Comparison of ENCODE assay signal across 1 cellular context in the genomic region with DNA sequence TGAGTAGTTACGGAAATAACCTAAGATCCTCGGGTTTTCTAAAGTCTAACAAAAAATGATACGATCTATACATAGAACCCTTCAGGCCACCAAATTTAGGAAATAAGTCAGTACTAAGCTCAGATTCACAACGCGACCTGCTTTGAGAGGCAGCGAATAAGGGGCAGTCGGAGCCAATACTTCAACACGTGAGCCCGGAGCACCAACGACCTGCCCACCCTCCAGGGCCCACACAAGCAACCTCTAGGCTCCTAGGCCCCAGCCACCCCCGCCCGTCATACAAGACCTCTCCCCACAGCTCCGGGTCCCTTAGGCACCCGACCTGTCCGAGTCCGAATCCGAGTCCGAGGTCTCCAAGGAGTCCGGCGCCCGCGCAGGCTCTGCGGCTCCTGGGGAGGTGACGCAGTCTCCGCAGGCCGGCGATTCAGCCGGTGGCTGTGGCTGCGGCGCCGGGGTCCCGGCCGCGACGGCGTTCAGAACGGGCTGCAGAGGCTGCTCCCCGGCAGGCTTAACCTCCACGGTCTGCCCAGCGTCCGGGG.
A peak's percentile ranks its signal among the peaks of the same experiment; 100 is the strongest.
TF ChIP-seq lines count a peak whose summit lies in the region.

No MANE protein-coding gene starts in this region.

TF ChIP-seq in IMR-90, 13 proteins besides CTCF, POLR2A, EP300 and RAD21:
- no peak for TF ChIP-seq MAFK (IDR thresholded peaks at IDR 0.05; ENCODE audit: low read depth, low read length)
- peak; percentile 78; the same call in 1 of the 2 replicates for TF ChIP-seq CHD1 (IDR thresholded peaks at IDR 0.05; ENCODE audit: low read depth, low read length)
- TF ChIP-seq, protein P1, sequence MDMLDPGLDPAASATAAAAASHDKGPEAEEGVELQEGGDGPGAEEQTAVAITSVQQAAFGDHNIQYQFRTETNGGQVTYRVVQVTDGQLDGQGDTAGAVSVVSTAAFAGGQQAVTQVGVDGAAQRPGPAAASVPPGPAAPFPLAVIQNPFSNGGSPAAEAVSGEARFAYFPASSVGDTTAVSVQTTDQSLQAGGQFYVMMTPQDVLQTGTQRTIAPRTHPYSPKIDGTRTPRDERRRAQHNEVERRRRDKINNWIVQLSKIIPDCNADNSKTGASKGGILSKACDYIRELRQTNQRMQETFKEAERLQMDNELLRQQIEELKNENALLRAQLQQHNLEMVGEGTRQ (IDR thresholded peaks at IDR 0.05; ENCODE audit: low read depth, low read length), result peak; percentile 63
- TF ChIP-seq, protein P2, sequence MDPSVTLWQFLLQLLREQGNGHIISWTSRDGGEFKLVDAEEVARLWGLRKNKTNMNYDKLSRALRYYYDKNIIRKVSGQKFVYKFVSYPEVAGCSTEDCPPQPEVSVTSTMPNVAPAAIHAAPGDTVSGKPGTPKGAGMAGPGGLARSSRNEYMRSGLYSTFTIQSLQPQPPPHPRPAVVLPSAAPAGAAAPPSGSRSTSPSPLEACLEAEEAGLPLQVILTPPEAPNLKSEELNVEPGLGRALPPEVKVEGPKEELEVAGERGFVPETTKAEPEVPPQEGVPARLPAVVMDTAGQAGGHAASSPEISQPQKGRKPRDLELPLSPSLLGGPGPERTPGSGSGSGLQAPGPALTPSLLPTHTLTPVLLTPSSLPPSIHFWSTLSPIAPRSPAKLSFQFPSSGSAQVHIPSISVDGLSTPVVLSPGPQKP (IDR thresholded peaks at IDR 0.05; ENCODE audit: borderline replicate concordance, low read depth, low read length), result no peak
- no peak for TF ChIP-seq FOS (IDR thresholded peaks at IDR 0.05; ENCODE audit: low read depth, low read length)
- TF ChIP-seq BHLHE40 (IDR thresholded peaks at IDR 0.05; ENCODE audit: low read depth, low read length), result peak; percentile 43
- no peak for TF ChIP-seq MXI1 (IDR thresholded peaks at IDR 0.05; ENCODE audit: borderline replicate concordance, low read depth, low read length)
- no peak for TF ChIP-seq CEBPB (IDR thresholded peaks at IDR 0.05; ENCODE audit: low read depth, low read length)
- TF ChIP-seq RFX5 (IDR thresholded peaks at IDR 0.05; ENCODE audit: low read depth, low read length), result no peak
- TF ChIP-seq NFE2L2 (IDR thresholded peaks at IDR 0.05; ENCODE audit: low read depth, low read length), result no peak
- TF ChIP-seq MAZ (IDR thresholded peaks at IDR 0.05; ENCODE audit: borderline replicate concordance, low read depth, low read length), result no peak
- TF ChIP-seq RCOR1 (IDR thresholded peaks at IDR 0.05; ENCODE audit: insufficient replicate concordance, low read length), result no peak
- no peak for TF ChIP-seq SMC3 (IDR thresholded peaks at IDR 0.05; ENCODE audit: low read depth, low read length)
